ENCODE assay signal across 8 cellular contexts in genomic region chr16:87661561-87661960, GRCh38. TPM values are rescaled to one million over a fixed set of nuclear protein-coding genes. Genes with fewer than 3 reads are reported as not detected.
DNase-seq lines count a peak whose midpoint lies in the region; ATAC-seq, FAIRE-seq and TF ChIP-seq lines count a peak whose summit lies in the region.

No MANE protein-coding gene starts in this region.

- no peak for FAIRE-seq in urothelium cell line (lab: Jason Lieb, UNC)

- H3K4me3 ChIP-seq in Jurkat, Clone E6-1 (ENCODE audit: low read length): no peak overlapping the region

- no peaks in the 10 kb centered on the region for H3K9me3 ChIP-seq in CD4-positive, alpha-beta T cell (ENCODE audit: control insufficient read depth, low read length)

- CTCF ChIA-PET in CD4-positive, alpha-beta T cell (lab: Charles Lee): no interaction called here

- no peak overlapping the region for H3K4me3 Mint-ChIP-seq in CD4-positive, alpha-beta T cell

- H3K27ac Mint-ChIP-seq in CD4-positive, alpha-beta T cell: no peak overlapping the region

- TF ChIP-seq CTCF in CD4-positive, alpha-beta T cell (IDR thresholded peaks at IDR 0.05): no peak

- H3K36me3 Mint-ChIP-seq in CD4-positive, alpha-beta T cell (ENCODE audit: low read depth): no peaks in the 10 kb centered on the region

- H3K4me1 Mint-ChIP-seq in CD4-positive, alpha-beta T cell (ENCODE audit: low read depth): no peaks in the 10 kb centered on the region

- peak in 2 of 10 experiments; percentile 4 to 6 for DNase-seq in CD4-positive, alpha-beta T cell
- peak; percentile 89 for DNase-seq in Jurkat, Clone E6-1 (ENCODE audit: low read depth, low spot score)
- peak; percentile 2 for DNase-seq in activated T-cell treated with anti-CD3 and anti-CD28 coated beads for 24 hours (ENCODE audit: low read depth)
- peak; percentile 89 for DNase-seq in islet precursor cell
- peak; percentile 61 for DNase-seq in urothelium cell line (ENCODE audit: low spot score)
- no peak for DNase-seq in G401 (ENCODE audit: low spot score)
- DNase-seq in NCI-H526 treated with DMSO at 0.1 percent for 48 hours (lab: John Stamatoyannopoulos, UW): no peak

- H3K9me3 Mint-ChIP-seq in CD4-positive, alpha-beta T cell: no peaks in the 10 kb centered on the region

- POLR2A ChIA-PET in CD4-positive, alpha-beta T cell (lab: Charles Lee): no interaction called here

- H3K27me3 Mint-ChIP-seq in CD4-positive, alpha-beta T cell: peaks cover 22% of the 10 kb centered on the region

- in situ Hi-C loops in G401 (cut with HindIII; ENCODE audit: low sequenced_read_pairs): no loop called here

- H3K27me3 ChIP-seq in CD4-positive, alpha-beta T cell (ENCODE audit: control insufficient read depth, insufficient read depth, low read length): no peaks in the 10 kb centered on the region

- H3K27ac ChIP-seq in CD4-positive, alpha-beta T cell (ENCODE audit: low read depth, low read length): no peak overlapping the region

- intact Hi-C loops in CD4-positive, alpha-beta T cell (cut with DNase I, micrococcal nuclease): no loop called here

- peak; percentile 26 for ATAC-seq in CD4-positive, alpha-beta T cell (ENCODE audit: poor library complexity)
- ATAC-seq in HG02588 (IDR thresholded peaks at IDR 0.05; ENCODE audit: unreplicated experiment): no peak

RNA-seq across cellular contexts. Expression of gene JPH3, which starts 59.3 kb away (rescaled TPM):
- not detected for total RNA-seq in CD4-positive, alpha-beta T cell
- polyA plus RNA-seq in Jurkat, Clone E6-1 (2012; ENCODE audit: insufficient read depth, insufficient read length): 3.7 TPM
- total RNA-seq in G401 (2014; rRNA removed; shearing (Covaris generic)): 22.1 and 30.0 TPM in 2 replicates

Comparison
In these comparisons a context has a peak if more than half of its experiments do, and no peak if none do; other contexts are left out.
1. DNase-seq: peak in Jurkat, Clone E6-1 (single experiment), activated T-cell treated with anti-CD3 and anti-CD28 coated beads for 24 hours (single experiment), islet precursor cell (single experiment) and urothelium cell line (single experiment); none in G401 (single experiment) and NCI-H526 treated with DMSO at 0.1 percent for 48 hours (single experiment).
2. RNA of gene JPH3, which starts 59.3 kb away (total RNA-seq): 22.1 to 30.0 TPM in G401; not detected in CD4-positive, alpha-beta T cell; every median in the first group is over 10 times any median in the second.